In the genomic region with DNA sequence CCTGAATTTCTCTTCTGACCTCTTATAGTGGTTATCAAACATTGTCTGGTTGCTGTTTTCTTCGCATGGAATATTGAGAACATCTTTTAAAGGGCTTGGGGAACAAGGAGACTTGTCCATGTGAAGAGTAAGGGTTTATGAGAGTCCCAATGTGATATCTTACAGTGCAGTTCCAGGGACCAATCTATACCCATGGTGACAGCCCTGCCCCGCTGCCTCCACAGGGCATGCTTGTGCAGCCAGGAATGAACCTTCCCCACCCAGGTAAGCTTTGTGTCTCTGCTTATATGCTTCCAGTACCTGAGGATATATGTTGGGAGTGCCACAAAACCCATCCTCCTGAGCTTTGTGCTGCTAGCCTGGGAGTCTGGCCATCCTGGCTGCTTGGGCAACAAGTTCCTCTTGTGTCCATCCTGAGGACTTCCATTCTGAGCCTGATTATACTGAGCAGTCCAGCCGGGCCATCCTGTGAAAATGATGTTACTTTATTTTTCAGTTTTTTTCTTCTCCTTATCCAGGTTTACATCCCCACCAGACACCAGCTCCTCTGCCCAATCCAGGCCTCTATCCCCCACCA, we compare ENCODE assay signal across 8 cellular contexts. TPM values are rescaled to one million over a fixed set of nuclear protein-coding genes. Genes with fewer than 3 reads are reported as not detected.
A peak's percentile ranks its signal among the peaks of the same experiment; 100 is the strongest.
DNase-seq lines count a peak whose midpoint lies in the region; ATAC-seq and TF ChIP-seq lines count a peak whose summit lies in the region.

No MANE protein-coding gene starts in this region.

- H3K9me3 ChIP-seq in adrenal gland (replicated peaks in 1 of 3) = no peaks in the 10 kb centered on the region
- no peaks in the 10 kb centered on the region for H3K9me3 ChIP-seq in lower lobe of right lung
- no peaks in the 10 kb centered on the region for H3K9me3 ChIP-seq in suprapubic skin

- no peak overlapping the region for H3K4me3 Mint-ChIP-seq in activated T-cell treated with anti-CD3 and anti-CD28 coated beads, Interleukin-2, amount 50 U/mL, for 72 hours
- no peak overlapping the region for H3K4me3 Mint-ChIP-seq in activated T-cell treated with anti-CD3 and anti-CD28 coated beads, Interleukin-2, amount 50 U/mL, for 4 hours

- TF ChIP-seq POLR2A in adrenal gland (IDR thresholded peaks at IDR 0.05) = no peak
- TF ChIP-seq POLR2A in suprapubic skin (IDR thresholded peaks at IDR 0.05) = no peak

- no peaks in the 10 kb centered on the region for H3K4me1 Mint-ChIP-seq in activated T-cell treated with anti-CD3 and anti-CD28 coated beads, Interleukin-2, amount 50 U/mL, for 72 hours (ENCODE audit: low read depth)
- peaks cover 5% of the 10 kb centered on the region for H3K4me1 Mint-ChIP-seq in activated T-cell treated with anti-CD3 and anti-CD28 coated beads, Interleukin-2, amount 50 U/mL, for 4 hours (ENCODE audit: low read depth)

- H3K4me1 ChIP-seq in adrenal gland (replicated peaks in 1 of 2) = no peaks in the 10 kb centered on the region
- H3K4me1 ChIP-seq in lower lobe of right lung = peaks cover 8% of the 10 kb centered on the region
- H3K4me1 ChIP-seq in suprapubic skin = peaks cover 7% of the 10 kb centered on the region

- peak overlapping the region in 3 of 5 donors; percentile 7 to 82 (median 48) for H3K27ac ChIP-seq in adrenal gland
- peak overlapping the region; percentile 47 for H3K27ac ChIP-seq in lower lobe of right lung
- H3K27ac ChIP-seq in suprapubic skin = peak overlapping the region; percentile 21

- H3K9me3 Mint-ChIP-seq in activated T-cell treated with anti-CD3 and anti-CD28 coated beads, Interleukin-2, amount 50 U/mL, for 72 hours = no peaks in the 10 kb centered on the region
- H3K9me3 Mint-ChIP-seq in activated T-cell treated with anti-CD3 and anti-CD28 coated beads, Interleukin-2, amount 50 U/mL, for 4 hours = no peaks in the 10 kb centered on the region

- H3K36me3 ChIP-seq in adrenal gland (replicated peaks in 1 of 2) (peaks cover 0 to 97% of the 10 kb centered on the region in 2 donors), lower lobe of right lung (peaks cover 99% of the 10 kb centered on the region), suprapubic skin (peaks cover 88% of the 10 kb centered on the region)

- intact Hi-C loops in adrenal gland (cut with DNase I) (loop anchor here (5.0 to 10.0 kb wide), 3 partner anchors 45 to 103 kb away; a partner anchor contains a TSS), lower lobe of right lung (cut with DNase I) (no loop called here)

- TF ChIP-seq CTCF in adrenal gland (IDR thresholded peaks at IDR 0.05) (no peak), lower lobe of right lung (IDR thresholded peaks at IDR 0.05) (no peak), suprapubic skin (IDR thresholded peaks at IDR 0.05) (no peak)

- no peaks in the 10 kb centered on the region for H3K27me3 Mint-ChIP-seq in activated T-cell treated with anti-CD3 and anti-CD28 coated beads, Interleukin-2, amount 50 U/mL, for 72 hours (ENCODE audit: low read depth)
- no peaks in the 10 kb centered on the region for H3K27me3 Mint-ChIP-seq in activated T-cell treated with anti-CD3 and anti-CD28 coated beads, Interleukin-2, amount 50 U/mL, for 4 hours (ENCODE audit: low read depth)

- H3K4me3 ChIP-seq in adrenal gland = no peak overlapping the region
- no peak overlapping the region for H3K4me3 ChIP-seq in lower lobe of right lung
- no peak overlapping the region for H3K4me3 ChIP-seq in suprapubic skin

- ATAC-seq in activated T-cell treated with anti-CD3 and anti-CD28 coated beads, Interleukin-2, amount 50 U/mL, for 72 hours (replicated peaks in 1 of 2) = no peak
- no peak for ATAC-seq in activated T-cell treated with anti-CD3 and anti-CD28 coated beads, Interleukin-2, amount 50 U/mL, for 4 hours
- ATAC-seq in lower lobe of right lung = no peak
- no peak for ATAC-seq in GM18907 (IDR thresholded peaks at IDR 0.05; ENCODE audit: unreplicated experiment)

- WGBS in adrenal gland, 4 donors = 85 to 94% (median 90%) methylated on average over 3 of the region's 3 CpGs
- WGBS in suprapubic skin = 86% methylated on average over 3 of the region's 3 CpGs

- no peak for DNase-seq in activated T-cell treated with anti-CD3 and anti-CD28 coated beads, Interleukin-2, amount 50 U/mL, for 72 hours
- DNase-seq in activated T-cell treated with anti-CD3 and anti-CD28 coated beads, Interleukin-2, amount 50 U/mL, for 4 hours = no peak
- no peak for DNase-seq in adrenal gland
- DNase-seq in lower lobe of right lung = no peak
- no peak for DNase-seq in suprapubic skin (ENCODE audit: low spot score in 2 of 2)
- DNase-seq in stimulated activated CD4-positive, alpha-beta T cell treated with anti-CD3 and anti-CD28 coated beads, Interleukin-12 subunit alpha, Interleukin-12 subunit beta, amount 100 ng/mL, for 4 hours = no peak
- no peak for DNase-seq in activated CD8-positive, alpha-beta memory T cell treated with anti-CD3 and anti-CD28 coated beads, Interleukin-2, amount 50 U/mL, for 4 hours

- H3K36me3 Mint-ChIP-seq in activated T-cell treated with anti-CD3 and anti-CD28 coated beads, Interleukin-2, amount 50 U/mL, for 72 hours (ENCODE audit: insufficient read depth in 2 of 2) = peaks cover 7 to 33% of the 10 kb centered on the region in 2 donors
- H3K36me3 Mint-ChIP-seq in activated T-cell treated with anti-CD3 and anti-CD28 coated beads, Interleukin-2, amount 50 U/mL, for 4 hours (ENCODE audit: insufficient read depth) = peaks cover 39% of the 10 kb centered on the region

- H3K27me3 ChIP-seq in adrenal gland = no peaks in the 10 kb centered on the region
- no peaks in the 10 kb centered on the region for H3K27me3 ChIP-seq in lower lobe of right lung (ENCODE audit: low read depth)
- H3K27me3 ChIP-seq in suprapubic skin = no peaks in the 10 kb centered on the region

- H3K27ac Mint-ChIP-seq in activated T-cell treated with anti-CD3 and anti-CD28 coated beads, Interleukin-2, amount 50 U/mL, for 72 hours = peak overlapping the region; percentile 91

- TF ChIP-seq EP300 in suprapubic skin (IDR thresholded peaks at IDR 0.05) = no peak

RNA-seq across cellular contexts. Expression of a gene that starts 9.5 kb away (rescaled TPM):
- 1 to 10 TPM; 3.0 to 6.6 TPM for total RNA-seq in activated T-cell treated with anti-CD3 and anti-CD28 coated beads, Interleukin-2, amount 50 U/mL, for 72 hours
- total RNA-seq in activated T-cell treated with anti-CD3 and anti-CD28 coated beads, Interleukin-2, amount 50 U/mL, for 4 hours = 1 to 10 TPM; 5.7 to 6.7 (median 6.1) TPM
- 1 to 10 TPM in 7 of 8 donors, under 1 TPM in 1; 0.24 to 5.7 (median 4.0) TPM for total RNA-seq in adrenal gland
- polyA plus RNA-seq in adrenal gland = 10 to 100 TPM in 1 of 3 donors, 1 to 10 TPM in 2; 1.7 to 18.5 (median 7.3) TPM
- 9.3 TPM for total RNA-seq in lower lobe of right lung
- 100 to 1,000 TPM; 221 to 547 (median 297) TPM for total RNA-seq in suprapubic skin

RNA-seq across cellular contexts. Expression of a gene that starts 27.4 kb away (rescaled TPM):
- total RNA-seq in activated T-cell treated with anti-CD3 and anti-CD28 coated beads, Interleukin-2, amount 50 U/mL, for 72 hours = 100 to 1,000 TPM; 106 to 144 TPM
- 100 to 1,000 TPM; 100 to 108 (median 103) TPM for total RNA-seq in activated T-cell treated with anti-CD3 and anti-CD28 coated beads, Interleukin-2, amount 50 U/mL, for 4 hours
- 10 to 100 TPM; 36.2 to 72.4 (median 61.7) TPM for total RNA-seq in adrenal gland
- 10 to 100 TPM; 36.2 to 65.1 (median 57.5) TPM for polyA plus RNA-seq in adrenal gland
- 101 TPM for total RNA-seq in lower lobe of right lung
- 10 to 100 TPM; 42.9 to 92.5 (median 61.2) TPM for total RNA-seq in suprapubic skin

RNA-seq across cellular contexts. Expression of a gene that starts 46.0 kb away (rescaled TPM):
- total RNA-seq in activated T-cell treated with anti-CD3 and anti-CD28 coated beads, Interleukin-2, amount 50 U/mL, for 72 hours = 100 to 1,000 TPM; 115 to 121 TPM
- 10 to 100 TPM; 63.3 to 68.5 (median 64.1) TPM for total RNA-seq in activated T-cell treated with anti-CD3 and anti-CD28 coated beads, Interleukin-2, amount 50 U/mL, for 4 hours
- total RNA-seq in adrenal gland (100 to 1,000 TPM in 1 of 8 donors, 10 to 100 TPM in 7; 47.8 to 100 (median 69.1) TPM), lower lobe of right lung (97.7 TPM), suprapubic skin (100 to 1,000 TPM in 1 of 4 donors, 10 to 100 TPM in 3; 69.3 to 166 (median 86.9) TPM)
- 100 to 1,000 TPM in 2 of 3 donors, 10 to 100 TPM in 1; 74.2 to 143 (median 128) TPM for polyA plus RNA-seq in adrenal gland

RNA-seq across cellular contexts. Expression of a gene that starts 51.3 kb away (rescaled TPM):
- total RNA-seq in activated T-cell treated with anti-CD3 and anti-CD28 coated beads, Interleukin-2, amount 50 U/mL, for 72 hours = 10 to 100 TPM; 31.5 to 35.5 TPM
- 10 to 100 TPM; 21.3 to 24.6 (median 22.1) TPM for total RNA-seq in activated T-cell treated with anti-CD3 and anti-CD28 coated beads, Interleukin-2, amount 50 U/mL, for 4 hours
- total RNA-seq in adrenal gland = 10 to 100 TPM in 7 of 8 donors, 1 to 10 TPM in 1; 8.0 to 30.2 (median 20.9) TPM
- 10 to 100 TPM in 2 of 3 donors, 1 to 10 TPM in 1; 5.7 to 17.8 (median 13.0) TPM for polyA plus RNA-seq in adrenal gland
- total RNA-seq in lower lobe of right lung = 42.4 TPM
- 10 to 100 TPM; 18.2 to 25.5 (median 21.6) TPM for total RNA-seq in suprapubic skin

Comparison
In these comparisons a context has a peak if more than half of its experiments do, and no peak if none do; other contexts are left out.
1. RNA of a gene that starts 9.5 kb away (total RNA-seq): 221 to 547 TPM in suprapubic skin; 9.3 TPM in lower lobe of right lung (single experiment), 3.0 to 6.6 TPM in activated T-cell treated with anti-CD3 and anti-CD28 coated beads, Interleukin-2, amount 50 U/mL, for 72 hours, 5.7 to 6.7 TPM in activated T-cell treated with anti-CD3 and anti-CD28 coated beads, Interleukin-2, amount 50 U/mL, for 4 hours and 0.24 to 5.7 TPM in adrenal gland; every median in the first group is over 10 times any median in the second.
2. Peak in every context shown above with its lines, with median percentiles within 50 percentile points of each other: H3K27ac ChIP-seq.